1 cellular context compared by ENCODE assay signal in genomic region chr17:7687908-7688807, GRCh38.
TF ChIP-seq lines count a peak whose summit lies in the region.

Gene WRAP53 (plus strand): TSS chr17:7688477. CDS start chr17:7688649, 172 bp downstream.

TF ChIP-seq in HepG2, 621 proteins besides CTCF, POLR2A, EP300 and RAD21 (continued from another document and continues in another):
- TF ChIP-seq ZBTB44 (CRISPR knock-in tag; IDR thresholded peaks at IDR 0.05) (no peak), IRF2 (CRISPR knock-in tag; IDR thresholded peaks at IDR 0.05) (peak; percentile 92), PATZ1 (CRISPR knock-in tag; IDR thresholded peaks at IDR 0.05) (0 out of 2 replicates have a peak, but pooled peaks have one; percentile 17), ZNF674 (CRISPR knock-in tag; IDR thresholded peaks at IDR 0.05; ENCODE audit: low read depth) (no peak), ZNF367 (CRISPR knock-in tag; IDR thresholded peaks at IDR 0.05; ENCODE audit: borderline replicate concordance) (no peak), FOXO1 (CRISPR knock-in tag; IDR thresholded peaks at IDR 0.05) (no peak), ZNF160 (CRISPR knock-in tag; IDR thresholded peaks at IDR 0.05) (no peak), RXRA (CRISPR knock-in tag; IDR thresholded peaks at IDR 0.05) (peak; percentile 56; the same call in 1 of the 2 replicates), ZKSCAN1 (IDR thresholded peaks at IDR 0.05; ENCODE audit: low read length) (no peak), ZNF205 (CRISPR knock-in tag; IDR thresholded peaks at IDR 0.05) (0 out of 2 replicates have a peak, but pooled peaks have one; percentile 52), BCL3 (CRISPR knock-in tag; IDR thresholded peaks at IDR 0.05) (no peak; the same call in 1 of the 2 replicates), ZNF350 (CRISPR knock-in tag; IDR thresholded peaks at IDR 0.05; ENCODE audit: borderline replicate concordance, low read depth) (peak; percentile 53; the same call in 1 of the 2 replicates), SIX1 (CRISPR knock-in tag; IDR thresholded peaks at IDR 0.05; ENCODE audit: borderline replicate concordance) (peak; percentile 94), TRIM22 (IDR thresholded peaks at IDR 0.05) (no peak), MEF2D (CRISPR knock-in tag; IDR thresholded peaks at IDR 0.05) (no peak), HMG20A (CRISPR knock-in tag; IDR thresholded peaks at IDR 0.05; ENCODE audit: borderline replicate concordance) (no peak), ZNF512B (CRISPR knock-in tag; IDR thresholded peaks at IDR 0.05; ENCODE audit: borderline replicate concordance) (no peak), ZNF605 (CRISPR knock-in tag; IDR thresholded peaks at IDR 0.05) (peak; percentile 68; the same call in 1 of the 2 replicates), YEATS4 (CRISPR knock-in tag; IDR thresholded peaks at IDR 0.05; ENCODE audit: borderline replicate concordance) (no peak; the same call in 1 of the 2 replicates), DNMT3B (CRISPR knock-in tag; conservative IDR thresholded peaks at IDR 0.05) (no peak), ZSCAN12 (CRISPR knock-in tag; IDR thresholded peaks at IDR 0.05) (no peak), THAP9 (CRISPR knock-in tag; IDR thresholded peaks at IDR 0.05; ENCODE audit: borderline replicate concordance) (no peak), SPEN (CRISPR knock-in tag; IDR thresholded peaks at IDR 0.05; ENCODE audit: low read depth) (peak; percentile 70; the same call in 1 of the 2 replicates), ZNF501 (CRISPR knock-in tag; IDR thresholded peaks at IDR 0.05) (peak; percentile 78), WIZ (CRISPR knock-in tag; IDR thresholded peaks at IDR 0.05) (no peak), SUZ12 (IDR thresholded peaks at IDR 0.05; ENCODE audit: low read depth, low read length) (peak; percentile 86), HNF1A (IDR thresholded peaks at IDR 0.05; ENCODE audit: low read depth) (0 out of 2 replicates have a peak, but pooled peaks have one; percentile 12), HNF1A (CRISPR knock-in tag; IDR thresholded peaks at IDR 0.05; ENCODE audit: borderline replicate concordance) (no peak), FOXO4 (CRISPR knock-in tag; conservative IDR thresholded peaks at IDR 0.05) (no peak), MYPOP (CRISPR knock-in tag; IDR thresholded peaks at IDR 0.05) (peak; percentile 45; the same call in 1 of the 2 replicates), RARA (CRISPR knock-in tag; IDR thresholded peaks at IDR 0.05) (no peak), CEBPG (CRISPR knock-in tag; IDR thresholded peaks at IDR 0.05) (peak; percentile 19; the same call in 1 of the 2 replicates), ARNT (IDR thresholded peaks at IDR 0.05) (no peak), SKIL (CRISPR knock-in tag; IDR thresholded peaks at IDR 0.05; ENCODE audit: borderline replicate concordance) (no peak), ZNF607 (CRISPR knock-in tag; IDR thresholded peaks at IDR 0.05; ENCODE audit: borderline replicate concordance) (peak; percentile 45; the same call in 1 of the 2 replicates), NCOA1 (CRISPR knock-in tag; IDR thresholded peaks at IDR 0.05) (no peak)
